In the genomic region with DNA sequence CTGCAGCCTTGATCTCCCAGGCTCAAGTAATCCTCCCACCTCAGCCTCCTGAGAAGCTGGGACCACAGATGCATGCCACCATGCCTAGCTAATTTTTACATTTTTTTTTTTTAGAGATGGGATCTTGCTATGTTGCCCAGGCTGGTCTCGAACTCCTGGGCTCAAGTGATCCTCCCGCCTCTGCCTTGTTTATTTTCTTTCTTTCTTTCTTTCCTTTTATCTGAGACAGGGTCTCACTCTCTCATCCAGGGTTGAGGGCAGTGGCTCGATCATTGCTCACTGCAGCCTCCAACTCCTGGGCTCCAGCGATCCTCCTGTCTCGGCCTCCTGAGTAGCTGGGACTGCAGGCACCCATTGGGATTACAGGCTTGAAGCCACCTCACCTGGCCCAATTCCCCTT, we compare ENCODE assay signal across 20 cellular contexts. TPM values are rescaled to one million over a fixed set of nuclear protein-coding genes. Genes with fewer than 3 reads are reported as not detected.
DNase-seq lines count a peak whose midpoint lies in the region; ATAC-seq, FAIRE-seq and TF ChIP-seq lines count a peak whose summit lies in the region.
"Had no signal": no experiment of that assay in that cellular context is flagged by ENCODE, and none has a peak within 500 bp of the region (broad histone marks: within the 10 kb centered on the region; RNA-seq: fewer than 3 reads in every experiment).

No MANE protein-coding gene starts in this region.

- BruUV-seq in HepG2 (replicated peaks; lab: Mats Ljungman, UMichigan): no TSS peak
- BruUV-seq in K562 (replicated peaks; lab: Mats Ljungman, UMichigan): no TSS peak

- H3K79me2 ChIP-seq in HepG2 (ENCODE audit: insufficient read depth, low read length) (no peaks in the 10 kb centered on the region), K562 (ENCODE audit: control insufficient read depth, insufficient read depth, low read length) (no peaks in the 10 kb centered on the region)

- H3K9ac ChIP-seq in HepG2 (ENCODE audit: insufficient read depth, low read depth, low read length): no peak overlapping the region
- no peak overlapping the region for H3K9ac ChIP-seq in K562 (ENCODE audit: insufficient read depth in 1 of 2, low read depth in 2 of 2, low read length in 2 of 2)
- H3K9ac ChIP-seq: BLaER1 had no signal

- H3K9me1 ChIP-seq in K562 (ENCODE audit: control insufficient read depth, insufficient read depth, low read length): no peaks in the 10 kb centered on the region

- TF ChIP-seq EP300 in HepG2 (IDR thresholded peaks at IDR 0.05; ENCODE audit: low read depth in 2 of 2, low read length in 2 of 2): no peak
- TF ChIP-seq EP300 in HepG2 (CRISPR knock-in tag; IDR thresholded peaks at IDR 0.05; ENCODE audit: borderline replicate concordance): no peak
- TF ChIP-seq EP300 in K562 (IDR thresholded peaks at IDR 0.05; ENCODE audit: low read length): no peak

- peak overlapping the region; percentile 76 for H3K27ac Mint-ChIP-seq in stimulated activated naive B cell treated with anti-CD40 and anti-IgM and Interleukin-4, amounts not matched to agents 10 μg/mL and 1 μg/mL and 100 μg/mL, for 72 hours
- H3K27ac Mint-ChIP-seq: CD8-positive, alpha-beta T cell had no signal

- no peak overlapping the region for H3K4me3 Mint-ChIP-seq in stimulated activated naive B cell treated with anti-CD40 and anti-IgM and Interleukin-4, amounts not matched to agents 10 μg/mL and 1 μg/mL and 100 μg/mL, for 72 hours
- H3K4me3 Mint-ChIP-seq: CD4-positive, CD25-positive, alpha-beta regulatory T cell; CD8-positive, alpha-beta T cell had no signal

- H3K4me2 ChIP-seq in HepG2 (ENCODE audit: low read depth, low read length): no peak overlapping the region
- no peak overlapping the region for H3K4me2 ChIP-seq in K562 (ENCODE audit: insufficient read depth, low read length)
- H3K4me2 ChIP-seq: A549, BLaER1 had no signal

- peaks cover 0 to 4% of the 10 kb centered on the region in 2 experiments; a peak in 2 of 5 replicates for H3K27me3 ChIP-seq in HepG2 (ENCODE audit: control insufficient read depth in 1 of 2, insufficient read depth in 2 of 2, low read length in 2 of 2)
- H3K27me3 ChIP-seq in right lobe of liver: no peaks in the 10 kb centered on the region
- peaks cover 9 to 20% of the 10 kb centered on the region in 2 experiments; a peak in 4 of 5 replicates for H3K27me3 ChIP-seq in K562 (ENCODE audit: control insufficient read depth in 2 of 2, insufficient read depth in 2 of 2, low read length in 2 of 2)
- H3K27me3 ChIP-seq: BLaER1 had no signal

- H3K36me3 ChIP-seq in HepG2 (replicated peaks in 1 of 2; ENCODE audit: control insufficient read depth in 1 of 2, insufficient read depth in 2 of 2, low read length in 2 of 2) (no peaks in the 10 kb centered on the region), right lobe of liver (no peaks in the 10 kb centered on the region), K562 (ENCODE audit: control insufficient read depth, insufficient read depth, low read length) (no peaks in the 10 kb centered on the region)
- H3K36me3 ChIP-seq: BLaER1, HAP-1 had no signal

- TF ChIP-seq RAD21 in HepG2 (CRISPR knock-in tag; IDR thresholded peaks at IDR 0.05) (no peak), K562 (CRISPR knock-in tag; conservative IDR thresholded peaks at IDR 0.05 in 1 of 2, IDR thresholded peaks at IDR 0.05 in 1 of 2) (no peak)

- no peaks in the 10 kb centered on the region for H3K27me3 Mint-ChIP-seq in stimulated activated naive B cell treated with anti-CD40 and anti-IgM and Interleukin-4, amounts not matched to agents 10 μg/mL and 1 μg/mL and 100 μg/mL, for 72 hours

- H3K9me3 ChIP-seq in HepG2 (ENCODE audit: low read length): no peaks in the 10 kb centered on the region
- H3K9me3 ChIP-seq in right lobe of liver: no peaks in the 10 kb centered on the region
- H3K9me3 ChIP-seq in K562 (replicated peaks; ENCODE audit: control insufficient read depth, insufficient read depth, low read depth, low read length): no peaks in the 10 kb centered on the region
- H3K9me3 ChIP-seq: A549, BLaER1, Caco-2, HAP-1 had no signal

- no peak for TF ChIP-seq CTCF in HepG2 (CRISPR knock-in tag; IDR thresholded peaks at IDR 0.05)
- TF ChIP-seq CTCF in right lobe of liver (IDR thresholded peaks at IDR 0.05): no peak
- TF ChIP-seq CTCF in K562 (IDR thresholded peaks at IDR 0.05 in 2 of 3, conservative IDR thresholded peaks at IDR 0.05 in 1 of 3; ENCODE audit: insufficient read depth in 2 of 3, low read depth in 1 of 3, low read length in 3 of 3): no peak

- H2AFZ ChIP-seq in HepG2 (ENCODE audit: low read length) (no peak overlapping the region), K562 (ENCODE audit: low read depth, low read length) (no peak overlapping the region)

- H3K27ac ChIP-seq in HepG2 (ENCODE audit: extremely low read length, insufficient read depth, low read length) (no peak overlapping the region), right lobe of liver (no peak overlapping the region), K562 (ENCODE audit: extremely low read depth, low read depth, low read length) (no peak overlapping the region)
- H3K27ac ChIP-seq: A549, BLaER1, C4-2B had no signal

- ATAC-seq in HepG2 (no peak), right lobe of liver (no peak), K562 (no peak), HG02884 (IDR thresholded peaks at IDR 0.05; ENCODE audit: unreplicated experiment) (no peak)
- no peak for ATAC-seq in stimulated activated naive B cell treated with anti-CD40 and anti-IgM and Interleukin-4, amounts not matched to agents 10 μg/mL and 1 μg/mL and 100 μg/mL, for 72 hours (replicated peaks)
- ATAC-seq: A549; CD8-positive, alpha-beta T cell had no signal

- H3K4me3 ChIP-seq in HepG2 (replicated peaks in 1 of 3; ENCODE audit: insufficient read depth in 1 of 3, low read depth in 2 of 3, low read length in 3 of 3) (no peak overlapping the region), right lobe of liver (no peak overlapping the region), K562 (no peak overlapping the region)
- H3K4me3 ChIP-seq: A549, BLaER1, HAP-1 had no signal

- CTCF ChIA-PET in HepG2 (lab: Yijun Ruan, JAX; ENCODE audit: low intra/inter-chr PET ratio, low total read pairs) (no interaction called here), K562 (lab: Yijun Ruan, JAX; ENCODE audit: low intra/inter-chr PET ratio) (no interaction called here)

- TF ChIP-seq POLR2A in HepG2 (IDR thresholded peaks at IDR 0.05; ENCODE audit: insufficient read depth in 1 of 2, low read depth in 2 of 2, low read length in 2 of 2) (no peak), right lobe of liver (IDR thresholded peaks at IDR 0.05) (no peak), K562 (conservative IDR thresholded peaks at IDR 0.05) (no peak)

- peaks cover 0 to 3% of the 10 kb centered on the region in 2 donors for H3K36me3 Mint-ChIP-seq in stimulated activated naive B cell treated with anti-CD40 and anti-IgM and Interleukin-4, amounts not matched to agents 10 μg/mL and 1 μg/mL and 100 μg/mL, for 72 hours
- H3K36me3 Mint-ChIP-seq: CD4-positive, CD25-positive, alpha-beta regulatory T cell; CD8-positive, alpha-beta T cell had no signal

- H3K4me1 Mint-ChIP-seq in stimulated activated naive B cell treated with anti-CD40 and anti-IgM and Interleukin-4, amounts not matched to agents 10 μg/mL and 1 μg/mL and 100 μg/mL, for 72 hours: peaks cover 16 to 21% of the 10 kb centered on the region in 2 donors

- no peak for FAIRE-seq in HepG2 (lab: Jason Lieb, UNC)
- no peak for FAIRE-seq in K562 (lab: Jason Lieb, UNC)
- FAIRE-seq: A549, G401.6, GM12892, H54 had no signal

- peaks cover 26% of the 10 kb centered on the region for H3K4me1 ChIP-seq in HepG2 (ENCODE audit: insufficient read depth, low read length)
- H3K4me1 ChIP-seq in right lobe of liver: peaks cover 0 to 3% (median 0%) of the 10 kb centered on the region in 4 donors
- peaks cover 0 to 8% of the 10 kb centered on the region in 2 experiments; a peak in 3 of 5 replicates for H3K4me1 ChIP-seq in K562 (replicated peaks in 1 of 2; ENCODE audit: control insufficient read depth in 2 of 2, insufficient read depth in 2 of 2, low read length in 2 of 2)
- H3K4me1 ChIP-seq: A549, Caco-2, HAP-1 had no signal

- DNase-seq in HepG2 (ENCODE audit: low spot score): no peak
- DNase-seq in right lobe of liver: no peak
- DNase-seq in K562 (ENCODE audit: extremely low read depth in 1 of 4, low spot score in 3 of 4): no peak
- no peak for DNase-seq in stimulated activated naive B cell treated with anti-CD40 and anti-IgM and Interleukin-4, amounts not matched to agents 10 μg/mL and 1 μg/mL and 100 μg/mL, for 72 hours
- no peak for DNase-seq in ACHN
- DNase-seq: 8988T; Caco-2; CD4-positive, CD25-positive, alpha-beta regulatory T cell; CD8-positive, alpha-beta T cell; DMS153; DND-41; GOT3 had no signal

- intact Hi-C loops in HepG2 (cut with micrococcal nuclease; ENCODE audit: unreplicated experiment) (no loop called here), right lobe of liver (cut with DNase I) (no loop called here), K562 (cut with micrococcal nuclease) (no loop called here)

- H4K20me1 ChIP-seq in HepG2 (ENCODE audit: insufficient read depth, low read length) (no peaks in the 10 kb centered on the region), K562 (replicated peaks; ENCODE audit: control insufficient read depth, insufficient read depth, low read length) (no peaks in the 10 kb centered on the region)

- no peaks in the 10 kb centered on the region for H3K9me3 Mint-ChIP-seq in stimulated activated naive B cell treated with anti-CD40 and anti-IgM and Interleukin-4, amounts not matched to agents 10 μg/mL and 1 μg/mL and 100 μg/mL, for 72 hours
- H3K9me3 Mint-ChIP-seq: CD4-positive, CD25-positive, alpha-beta regulatory T cell; CD8-positive, alpha-beta T cell had no signal

- POLR2A ChIA-PET in HepG2 (lab: Yijun Ruan, JAX): no interaction called here
- POLR2A ChIA-PET in K562 (lab: Yijun Ruan, JAX): interaction anchor here (1.3 to 1.5 kb wide), 2 partner anchors 11 to 33 kb away, joined by 5 read pairs; no protein-coding TSS in a partner anchor

- WGBS in HepG2 (ENCODE audit: low lambda C conversion rate): 64% methylated on average over 5 of the region's 5 CpGs
- WGBS in right lobe of liver (ENCODE audit: insufficient coverage, low coverage, low lambda C conversion rate, missing lambda C conversion rate): 67% methylated on average over 1 of the region's 5 CpGs
- 25% methylated on average over 5 of the region's 5 CpGs for WGBS in K562 (ENCODE audit: insufficient coverage, low coverage, missing lambda C conversion rate)

- in situ Hi-C loops in HepG2 (cut with HindIII; ENCODE audit: extremely low pct_ligation_motif_present, low pct_unique_long_range_greater_than_20kb) (no loop called here), K562 (cut with MboI) (no loop called here), ACHN (cut with HindIII; ENCODE audit: low pct_ligation_motif_present, low pct_unique_long_range_greater_than_20kb, low sequenced_read_pairs) (no loop called here)

RNA-seq across cellular contexts. Expression of a gene that starts 3.8 kb away (rescaled TPM):
- 1.4 and 1.7 TPM in 2 replicates for total RNA-seq in HepG2 (2016; rRNA removed; fragmentation: Illumina TruSeq; extraction: Trizol)
- total RNA-seq in HepG2 (2016; cell fraction: cytosol; rRNA removed; fragmentation: Illumina TruSeq; extraction: Trizol; ENCODE audit: low read depth): 1.3 and 2.3 TPM in 2 replicates
- total RNA-seq in HepG2 (2016; cell fraction: insoluble cytoplasmic fraction; rRNA removed; fragmentation: Illumina TruSeq; extraction: Trizol): 1.3 and 1.7 TPM in 2 replicates
- 2.6 and 3.1 TPM in 2 replicates for total RNA-seq in HepG2 (2016; cell fraction: membrane; rRNA removed; fragmentation: Illumina TruSeq; extraction: Trizol)
- 1.5 TPM in 2 replicates for total RNA-seq in HepG2 (2016; cell fraction: nucleus; rRNA removed; fragmentation: Illumina TruSeq; extraction: Trizol)
- 3.3 and 3.9 TPM in 2 replicates for polyA plus RNA-seq in HepG2 (2011; rRNA removed)
- 3.1 and 3.7 TPM in 2 replicates for polyA plus RNA-seq in HepG2 (2011; cell fraction: cytosol; rRNA removed)
- polyA plus RNA-seq in HepG2 (2011; cell fraction: nucleus; rRNA removed): 6.7 and 7.8 TPM in 2 replicates
- 2.6 and 4.5 TPM in 2 replicates for polyA plus RNA-seq in HepG2 (2012)
- polyA plus RNA-seq in HepG2 (2016; cell fraction: cytosol; fragmentation: Illumina TruSeq; extraction: Trizol; ENCODE audit: low read depth): 7.6 and 10.4 TPM in 2 replicates
- polyA plus RNA-seq in HepG2 (2016; cell fraction: insoluble cytoplasmic fraction; fragmentation: Illumina TruSeq; extraction: Trizol; ENCODE audit: low read depth): 3.9 and 5.5 TPM in 2 replicates
- 6.5 and 9.8 TPM in 2 replicates for polyA plus RNA-seq in HepG2 (2016; cell fraction: membrane; fragmentation: Illumina TruSeq; extraction: Trizol; ENCODE audit: low read depth)
- polyA plus RNA-seq in HepG2 (2016; cell fraction: nucleus; fragmentation: Illumina TruSeq; extraction: Trizol; ENCODE audit: insufficient read depth, low read depth): 7.6 and 8.6 TPM in 2 replicates
- 1.2 TPM in 1 of 2 replicates, not detected in the other for polyA minus RNA-seq in HepG2 (2011; rRNA and poly(A)+ RNA removed; ENCODE audit: low replicate concordance)
- polyA minus RNA-seq in HepG2 (2011; cell fraction: cytosol; rRNA and poly(A)+ RNA removed): 1.2 and 1.7 TPM in 2 replicates
- polyA minus RNA-seq in HepG2 (2011; cell fraction: nucleus; rRNA and poly(A)+ RNA removed): 1.1 and 1.2 TPM in 2 replicates
- total RNA-seq in right lobe of liver: 1 to 10 TPM; 1.3 to 3.7 (median 2.3) TPM
- total RNA-seq in K562 (2011; cell fraction: chromatin; rRNA removed; ENCODE audit: low replicate concordance): 0.09 and 0.16 TPM in 2 replicates
- under 0.01 and 0.13 TPM in 2 replicates for total RNA-seq in K562 (2011; cell fraction: nucleolus; rRNA removed)
- 0.15 TPM in 1 of 2 replicates, not detected in the other for total RNA-seq in K562 (2011; cell fraction: nucleoplasm; rRNA removed)
- total RNA-seq in K562 (2014; rRNA removed): 0.09 TPM in 1 of 2 replicates, not detected in the other
- total RNA-seq in K562 (2014; rRNA removed; fragmentation: Illumina TruSeq; extraction: Trizol): 0.04 TPM in 1 of 2 replicates, not detected in the other
- 0.04 TPM in 2 replicates for total RNA-seq in K562 (2015; rRNA removed; fragmentation: Illumina TruSeq; extraction: Trizol)
- 0.11 and 0.20 TPM in 2 replicates for total RNA-seq in K562 (2021)
- 0.08 and 0.12 TPM in 2 replicates for polyA plus RNA-seq in K562 (2011; rRNA removed)
- 0.15 and 0.27 TPM in 2 replicates for polyA plus RNA-seq in K562 (2011; cell fraction: cytosol; rRNA removed)
- polyA plus RNA-seq in K562 (2011; cell fraction: nucleus; rRNA removed): 0.04 and 0.22 TPM in 2 replicates
- 0.10 and 0.53 TPM in 2 replicates for polyA plus RNA-seq in K562 (2012)
- 0.04 TPM in 2 replicates for polyA plus RNA-seq in K562 (2014; fragmentation: Illumina TruSeq; extraction: Trizol)
- under 1 TPM in 1 of 2 experiments, not detected in 1; 0.01 TPM for polyA plus RNA-seq in K562 (2014; fragmentation: Nextera tagmentation; extraction: Ambion mirVana)
- polyA plus RNA-seq in K562 (2014; rRNA removed): 0.07 TPM in 1 of 2 replicates, not detected in the other
- polyA minus RNA-seq in K562 (2011; rRNA and poly(A)+ RNA removed): 0.03 TPM in 1 of 2 replicates, not detected in the other
- polyA minus RNA-seq in K562 (2011; cell fraction: cytosol; rRNA and poly(A)+ RNA removed): not detected in 2 replicates
- polyA minus RNA-seq in K562 (2011; cell fraction: nucleus; rRNA and poly(A)+ RNA removed): not detected in 2 replicates

RNA-seq across cellular contexts. Expression of a gene that starts 14.9 kb away (rescaled TPM):
- total RNA-seq in HepG2 (2016; rRNA removed; fragmentation: Illumina TruSeq; extraction: Trizol) (0.97 and 1.2 TPM in 2 replicates), right lobe of liver (1 to 10 TPM in 1 of 6 experiments, under 1 TPM in 1, not detected in 4; 0.19 to 1.6 TPM), K562 (2014; rRNA removed) (2.2 and 3.3 TPM in 2 replicates), K562 (2014; rRNA removed; fragmentation: Illumina TruSeq; extraction: Trizol) (2.3 TPM in 2 replicates), K562 (2015; rRNA removed; fragmentation: Illumina TruSeq; extraction: Trizol) (2.9 and 3.3 TPM in 2 replicates), K562 (2021) (12.0 and 12.8 TPM in 2 replicates)
- total RNA-seq in HepG2 (2016; cell fraction: cytosol; rRNA removed; fragmentation: Illumina TruSeq; extraction: Trizol; ENCODE audit: low read depth): 0.61 and 0.62 TPM in 2 replicates
- 1.0 and 1.1 TPM in 2 replicates for total RNA-seq in HepG2 (2016; cell fraction: insoluble cytoplasmic fraction; rRNA removed; fragmentation: Illumina TruSeq; extraction: Trizol)
- total RNA-seq in HepG2 (2016; cell fraction: membrane; rRNA removed; fragmentation: Illumina TruSeq; extraction: Trizol): 1.3 and 1.6 TPM in 2 replicates
- total RNA-seq in HepG2 (2016; cell fraction: nucleus; rRNA removed; fragmentation: Illumina TruSeq; extraction: Trizol): 0.56 and 0.94 TPM in 2 replicates
- polyA plus RNA-seq in HepG2 (2011; rRNA removed) (1.8 and 2.9 TPM in 2 replicates), K562 (2011; rRNA removed) (7.3 and 12.0 TPM in 2 replicates), K562 (2014; fragmentation: Illumina TruSeq; extraction: Trizol) (3.8 and 4.9 TPM in 2 replicates), K562 (2014; fragmentation: Nextera tagmentation; extraction: Ambion mirVana) (under 1 TPM; 0.11 to 0.18 TPM), K562 (2014; rRNA removed) (4.7 and 6.0 TPM in 2 replicates)
- polyA plus RNA-seq in HepG2 (2011; cell fraction: cytosol; rRNA removed): 1.7 and 2.2 TPM in 2 replicates
- 2.6 and 3.2 TPM in 2 replicates for polyA plus RNA-seq in HepG2 (2011; cell fraction: nucleus; rRNA removed)
- polyA plus RNA-seq in HepG2 (2012): 1.3 and 1.7 TPM in 2 replicates
- polyA plus RNA-seq in HepG2 (2016; cell fraction: cytosol; fragmentation: Illumina TruSeq; extraction: Trizol; ENCODE audit: low read depth): 0.97 and 1.5 TPM in 2 replicates
- 1.7 and 2.5 TPM in 2 replicates for polyA plus RNA-seq in HepG2 (2016; cell fraction: insoluble cytoplasmic fraction; fragmentation: Illumina TruSeq; extraction: Trizol; ENCODE audit: low read depth)
- 1.8 and 1.9 TPM in 2 replicates for polyA plus RNA-seq in HepG2 (2016; cell fraction: membrane; fragmentation: Illumina TruSeq; extraction: Trizol; ENCODE audit: low read depth)
- 1.9 and 2.0 TPM in 2 replicates for polyA plus RNA-seq in HepG2 (2016; cell fraction: nucleus; fragmentation: Illumina TruSeq; extraction: Trizol; ENCODE audit: insufficient read depth, low read depth)
- polyA minus RNA-seq in HepG2 (2011; rRNA and poly(A)+ RNA removed; ENCODE audit: low replicate concordance): 0.35 and 2.3 TPM in 2 replicates
- polyA minus RNA-seq in HepG2 (2011; cell fraction: cytosol; rRNA and poly(A)+ RNA removed): 1.7 and 1.8 TPM in 2 replicates
- 0.64 and 0.75 TPM in 2 replicates for polyA minus RNA-seq in HepG2 (2011; cell fraction: nucleus; rRNA and poly(A)+ RNA removed)
- 5.2 and 12.7 TPM in 2 replicates for total RNA-seq in K562 (2011; cell fraction: chromatin; rRNA removed; ENCODE audit: low replicate concordance)
- total RNA-seq in K562 (2011; cell fraction: nucleolus; rRNA removed): 5.7 and 6.5 TPM in 2 replicates
- total RNA-seq in K562 (2011; cell fraction: nucleoplasm; rRNA removed): 4.3 and 5.3 TPM in 2 replicates
- 8.0 and 16.3 TPM in 2 replicates for polyA plus RNA-seq in K562 (2011; cell fraction: cytosol; rRNA removed)
- polyA plus RNA-seq in K562 (2011; cell fraction: nucleus; rRNA removed): 10.3 and 10.5 TPM in 2 replicates
- polyA plus RNA-seq in K562 (2012): 5.1 and 7.3 TPM in 2 replicates
- 10.2 and 11.4 TPM in 2 replicates for polyA minus RNA-seq in K562 (2011; rRNA and poly(A)+ RNA removed)
- 8.0 and 8.7 TPM in 2 replicates for polyA minus RNA-seq in K562 (2011; cell fraction: cytosol; rRNA and poly(A)+ RNA removed)
- polyA minus RNA-seq in K562 (2011; cell fraction: nucleus; rRNA and poly(A)+ RNA removed): 1.8 and 2.6 TPM in 2 replicates
- total RNA-seq: CD4-positive, CD25-positive, alpha-beta regulatory T cell had no signal
- polyA plus RNA-seq: CD4-positive, CD25-positive, alpha-beta regulatory T cell had no signal

RNA-seq across cellular contexts. Expression of a gene that starts 33.6 kb away (rescaled TPM):
- total RNA-seq in HepG2 (2016; rRNA removed; fragmentation: Illumina TruSeq; extraction: Trizol) (25.0 and 41.6 TPM in 2 replicates), right lobe of liver (10 to 100 TPM; 13.5 to 29.5 (median 19.6) TPM), K562 (2014; rRNA removed) (161 and 172 TPM in 2 replicates), K562 (2014; rRNA removed; fragmentation: Illumina TruSeq; extraction: Trizol) (58.6 and 93.5 TPM in 2 replicates), K562 (2015; rRNA removed; fragmentation: Illumina TruSeq; extraction: Trizol) (87.1 and 91.3 TPM in 2 replicates), K562 (2021) (149 and 152 TPM in 2 replicates)
- 28.6 and 43.2 TPM in 2 replicates for total RNA-seq in HepG2 (2016; cell fraction: cytosol; rRNA removed; fragmentation: Illumina TruSeq; extraction: Trizol; ENCODE audit: low read depth)
- 19.6 and 44.5 TPM in 2 replicates for total RNA-seq in HepG2 (2016; cell fraction: insoluble cytoplasmic fraction; rRNA removed; fragmentation: Illumina TruSeq; extraction: Trizol)
- 45.1 and 60.0 TPM in 2 replicates for total RNA-seq in HepG2 (2016; cell fraction: membrane; rRNA removed; fragmentation: Illumina TruSeq; extraction: Trizol)
- 30.3 and 32.7 TPM in 2 replicates for total RNA-seq in HepG2 (2016; cell fraction: nucleus; rRNA removed; fragmentation: Illumina TruSeq; extraction: Trizol)
- polyA plus RNA-seq in HepG2 (2011; rRNA removed) (33.6 and 34.2 TPM in 2 replicates), K562 (2011; rRNA removed) (127 and 145 TPM in 2 replicates), K562 (2014; fragmentation: Illumina TruSeq; extraction: Trizol) (215 and 268 TPM in 2 replicates), K562 (2014; fragmentation: Nextera tagmentation; extraction: Ambion mirVana) (1 to 10 TPM; 2.3 to 3.6 TPM), K562 (2014; rRNA removed) (165 and 173 TPM in 2 replicates)
- polyA plus RNA-seq in HepG2 (2011; cell fraction: cytosol; rRNA removed): 39.9 and 48.2 TPM in 2 replicates
- polyA plus RNA-seq in HepG2 (2011; cell fraction: nucleus; rRNA removed): 22.1 and 24.0 TPM in 2 replicates
- polyA plus RNA-seq in HepG2 (2012): 18.4 and 30.9 TPM in 2 replicates
- 41.4 and 52.9 TPM in 2 replicates for polyA plus RNA-seq in HepG2 (2016; cell fraction: cytosol; fragmentation: Illumina TruSeq; extraction: Trizol; ENCODE audit: low read depth)
- polyA plus RNA-seq in HepG2 (2016; cell fraction: insoluble cytoplasmic fraction; fragmentation: Illumina TruSeq; extraction: Trizol; ENCODE audit: low read depth): 27.9 and 37.1 TPM in 2 replicates
- 50.5 and 57.8 TPM in 2 replicates for polyA plus RNA-seq in HepG2 (2016; cell fraction: membrane; fragmentation: Illumina TruSeq; extraction: Trizol; ENCODE audit: low read depth)
- polyA plus RNA-seq in HepG2 (2016; cell fraction: nucleus; fragmentation: Illumina TruSeq; extraction: Trizol; ENCODE audit: insufficient read depth, low read depth): 65.1 and 70.7 TPM in 2 replicates
- 38.4 and 71.1 TPM in 2 replicates for polyA minus RNA-seq in HepG2 (2011; rRNA and poly(A)+ RNA removed; ENCODE audit: low replicate concordance)
- polyA minus RNA-seq in HepG2 (2011; cell fraction: cytosol; rRNA and poly(A)+ RNA removed): 13.8 and 15.1 TPM in 2 replicates
- 8.5 and 9.3 TPM in 2 replicates for polyA minus RNA-seq in HepG2 (2011; cell fraction: nucleus; rRNA and poly(A)+ RNA removed)
- total RNA-seq in K562 (2011; cell fraction: chromatin; rRNA removed; ENCODE audit: low replicate concordance): 117 and 251 TPM in 2 replicates
- 298 and 302 TPM in 2 replicates for total RNA-seq in K562 (2011; cell fraction: nucleolus; rRNA removed)
- 179 and 217 TPM in 2 replicates for total RNA-seq in K562 (2011; cell fraction: nucleoplasm; rRNA removed)
- polyA plus RNA-seq in K562 (2011; cell fraction: cytosol; rRNA removed): 193 and 267 TPM in 2 replicates
- polyA plus RNA-seq in K562 (2011; cell fraction: nucleus; rRNA removed): 120 and 140 TPM in 2 replicates
- polyA plus RNA-seq in K562 (2012): 107 and 221 TPM in 2 replicates
- 62.5 and 83.9 TPM in 2 replicates for polyA minus RNA-seq in K562 (2011; rRNA and poly(A)+ RNA removed)
- polyA minus RNA-seq in K562 (2011; cell fraction: cytosol; rRNA and poly(A)+ RNA removed): 76.8 and 77.8 TPM in 2 replicates
- polyA minus RNA-seq in K562 (2011; cell fraction: nucleus; rRNA and poly(A)+ RNA removed): 36.1 and 44.7 TPM in 2 replicates
